13 cellular contexts compared by ENCODE assay signal in genomic region chr20:26218301-26218700, GRCh38.
"Had no signal": no experiment of that assay in that cellular context is flagged by ENCODE, and none has a peak within 500 bp of the region (broad histone marks: within the 10 kb centered on the region; RNA-seq: fewer than 3 reads in every experiment).

No MANE protein-coding gene starts in this region.

- H3K4me3 ChIP-seq: cardiac muscle cell, left ventricle myocardium inferior, sigmoid colon, thyroid gland had no signal

- H3K4me3 Mint-ChIP-seq: activated naive CD4-positive, alpha-beta T cell treated with anti-CD3 and anti-CD28 coated beads, Interleukin-2, amount 10 ng/mL, durations not matched to agents 7 days and 5 days; memory B cell; naive thymus-derived CD8-positive, alpha-beta T cell; stimulated activated memory B cell treated with anti-CD40 and anti-IgM and Interleukin-4, amounts not matched to agents 10 μg/mL and 1 μg/mL and 100 μg/mL, for 72 hours had no signal

- H3K4me1 Mint-ChIP-seq: memory B cell; stimulated activated memory B cell treated with anti-CD40 and anti-IgM and Interleukin-4, amounts not matched to agents 10 μg/mL and 1 μg/mL and 100 μg/mL, for 72 hours had no signal

- FAIRE-seq: urothelium cell line had no signal

- H3K27me3 ChIP-seq: sigmoid colon, thyroid gland had no signal

- H3K4me1 ChIP-seq: left ventricle myocardium inferior, parathyroid adenoma, sigmoid colon, thyroid gland had no signal

- H3K27ac Mint-ChIP-seq: activated naive CD4-positive, alpha-beta T cell treated with anti-CD3 and anti-CD28 coated beads, Interleukin-2, amount 10 ng/mL, durations not matched to agents 7 days and 5 days; activated T-helper 2 cell treated with anti-CD3 and anti-CD28 coated beads, Interferon-gamma antibody, Interleukin-2, Interleukin-4, amounts not matched to agents 10 μg/mL and 5 μg/mL and 100 μg/mL, durations not matched to agents 14 hours and 24 hours and 36 hours; memory B cell; naive thymus-derived CD8-positive, alpha-beta T cell; stimulated activated memory B cell treated with anti-CD40 and anti-IgM and Interleukin-4, amounts not matched to agents 10 μg/mL and 1 μg/mL and 100 μg/mL, for 72 hours had no signal

- H3K27me3 Mint-ChIP-seq: activated naive CD4-positive, alpha-beta T cell treated with anti-CD3 and anti-CD28 coated beads, Interleukin-2, amount 10 ng/mL, durations not matched to agents 7 days and 5 days; memory B cell; naive thymus-derived CD8-positive, alpha-beta T cell; stimulated activated memory B cell treated with anti-CD40 and anti-IgM and Interleukin-4, amounts not matched to agents 10 μg/mL and 1 μg/mL and 100 μg/mL, for 72 hours had no signal

- H3K36me3 Mint-ChIP-seq: memory B cell; stimulated activated memory B cell treated with anti-CD40 and anti-IgM and Interleukin-4, amounts not matched to agents 10 μg/mL and 1 μg/mL and 100 μg/mL, for 72 hours had no signal

- H3K79me2 ChIP-seq: parathyroid adenoma had no signal

- H3K9ac ChIP-seq: parathyroid adenoma had no signal

- H3K36me3 ChIP-seq: cardiac muscle cell, left ventricle myocardium inferior, sigmoid colon, thyroid gland had no signal

- H3K27ac ChIP-seq: cardiac muscle cell, left ventricle myocardium inferior, parathyroid adenoma, sigmoid colon, thyroid gland had no signal

- H3K9me3 ChIP-seq: left ventricle myocardium inferior, sigmoid colon, thyroid gland had no signal

- H2AFZ ChIP-seq: parathyroid adenoma had no signal

- DNase-seq: activated CD4-positive, alpha-beta T cell treated with anti-CD3 and anti-CD28 coated beads, Interleukin-2, amount 50 U/mL, for 4 hours; activated CD4-positive, CD25-positive, alpha-beta regulatory T cell treated with anti-CD3 and anti-CD28 coated beads, Interleukin-2, amount 50 U/mL, for 72 hours; activated naive CD4-positive, alpha-beta T cell treated with anti-CD3 and anti-CD28 coated beads, Interleukin-2, amount 10 ng/mL, durations not matched to agents 7 days and 5 days; left ventricle myocardium inferior; naive thymus-derived CD8-positive, alpha-beta T cell; sigmoid colon; thyroid gland had no signal
